In genomic region chr3:197654082-197654996, GRCh38 we compare ENCODE assay signal across 8 cellular contexts.
DNase-seq lines count a peak whose midpoint lies in the region; ATAC-seq and TF ChIP-seq lines count a peak whose summit lies in the region.
"Not testable (repeated sequence)": the region's sequence is repeated elsewhere in the genome, so short reads cannot be mapped to it uniquely, and the experiment has no call there.

No MANE protein-coding gene starts in this region.

- peak; percentile 20 to 59 (median 28) for DNase-seq in CD8-positive, alpha-beta memory T cell
- DNase-seq in NT2/D1 (ENCODE audit: low read depth, low spot score) (peak; percentile 30), activated T-cell treated with anti-CD3 and anti-CD28 coated beads for 48 hours (ENCODE audit: low read depth) (peak; percentile 33), mesenteric fat pad (ENCODE audit: low spot score) (peak; percentile 90)
- not testable (repeated sequence) for DNase-seq in epithelial cell of esophagus (ENCODE audit: low read depth)
- DNase-seq in stimulated activated CD4-positive, alpha-beta T cell treated with anti-CD3 and anti-CD28 coated beads, Interleukin-4, amount 100 ng/mL, for 1 hour, result peak; percentile 46

- H3K9me3 Mint-ChIP-seq in CD8-positive, alpha-beta memory T cell, result not testable (repeated sequence)

- ATAC-seq in GM19467 (IDR thresholded peaks at IDR 0.05; ENCODE audit: unreplicated experiment) (peak; percentile 95), HG03025 (IDR thresholded peaks at IDR 0.05; ENCODE audit: low FRiP score, unreplicated experiment) (peak; percentile 79)

- H3K4me1 Mint-ChIP-seq in CD8-positive, alpha-beta memory T cell, result peaks cover 0 to 13% (median 1%) of the 10 kb centered on the region in 3 donors

- H3K27me3 Mint-ChIP-seq in CD8-positive, alpha-beta memory T cell, result not testable (repeated sequence)

- H3K9ac ChIP-seq in NT2/D1 (ENCODE audit: insufficient read length, low read depth), result peak overlapping the region; percentile 70

- H3K4me1 ChIP-seq in CD8-positive, alpha-beta memory T cell (ENCODE audit: insufficient read depth, low read length); NT2/D1 (ENCODE audit: insufficient read depth, insufficient read length): not testable (repeated sequence)

- not testable (repeated sequence) for H3K27ac ChIP-seq in CD8-positive, alpha-beta memory T cell (ENCODE audit: low read depth, low read length)

- not testable (repeated sequence) for H3K27me3 ChIP-seq in CD8-positive, alpha-beta memory T cell (ENCODE audit: insufficient read depth, low read length, poor library complexity, severe bottlenecking); NT2/D1 (ENCODE audit: insufficient read depth, insufficient read length)

- not testable (repeated sequence) for H3K27ac Mint-ChIP-seq in CD8-positive, alpha-beta memory T cell

- H3K4me3 Mint-ChIP-seq in CD8-positive, alpha-beta memory T cell, result peak overlapping the region in 2 of 7 donors; percentile 29 to 44

- not testable (repeated sequence) for H3K36me3 ChIP-seq in CD8-positive, alpha-beta memory T cell (ENCODE audit: insufficient read depth, low read length); NT2/D1 (ENCODE audit: insufficient read depth, insufficient read length, low read length)

- not testable (repeated sequence) for H3K4me3 ChIP-seq in CD8-positive, alpha-beta memory T cell (ENCODE audit: low read length)
- peak overlapping the region; percentile 39 for H3K4me3 ChIP-seq in NT2/D1 (ENCODE audit: insufficient read length, low read depth)
- peak overlapping the region; percentile 36 for H3K4me3 ChIP-seq in epithelial cell of esophagus (ENCODE audit: low read length)

- CTCF ChIA-PET in CD8-positive, alpha-beta memory T cell (lab: Charles Lee), result not testable (repeated sequence)

- POLR2A ChIA-PET in CD8-positive, alpha-beta memory T cell (lab: Charles Lee), result not testable (repeated sequence)

- H3K36me3 Mint-ChIP-seq in CD8-positive, alpha-beta memory T cell, result not testable (repeated sequence)

- not testable (repeated sequence) for H3K9me3 ChIP-seq in CD8-positive, alpha-beta memory T cell (ENCODE audit: low read length); NT2/D1 (ENCODE audit: insufficient read depth, low read length)

- TF ChIP-seq CTCF in epithelial cell of esophagus (IDR thresholded peaks at IDR 0.05; ENCODE audit: insufficient read depth, low read depth, low read length, missing control alignments), result not testable (repeated sequence)
